In the genomic region with DNA sequence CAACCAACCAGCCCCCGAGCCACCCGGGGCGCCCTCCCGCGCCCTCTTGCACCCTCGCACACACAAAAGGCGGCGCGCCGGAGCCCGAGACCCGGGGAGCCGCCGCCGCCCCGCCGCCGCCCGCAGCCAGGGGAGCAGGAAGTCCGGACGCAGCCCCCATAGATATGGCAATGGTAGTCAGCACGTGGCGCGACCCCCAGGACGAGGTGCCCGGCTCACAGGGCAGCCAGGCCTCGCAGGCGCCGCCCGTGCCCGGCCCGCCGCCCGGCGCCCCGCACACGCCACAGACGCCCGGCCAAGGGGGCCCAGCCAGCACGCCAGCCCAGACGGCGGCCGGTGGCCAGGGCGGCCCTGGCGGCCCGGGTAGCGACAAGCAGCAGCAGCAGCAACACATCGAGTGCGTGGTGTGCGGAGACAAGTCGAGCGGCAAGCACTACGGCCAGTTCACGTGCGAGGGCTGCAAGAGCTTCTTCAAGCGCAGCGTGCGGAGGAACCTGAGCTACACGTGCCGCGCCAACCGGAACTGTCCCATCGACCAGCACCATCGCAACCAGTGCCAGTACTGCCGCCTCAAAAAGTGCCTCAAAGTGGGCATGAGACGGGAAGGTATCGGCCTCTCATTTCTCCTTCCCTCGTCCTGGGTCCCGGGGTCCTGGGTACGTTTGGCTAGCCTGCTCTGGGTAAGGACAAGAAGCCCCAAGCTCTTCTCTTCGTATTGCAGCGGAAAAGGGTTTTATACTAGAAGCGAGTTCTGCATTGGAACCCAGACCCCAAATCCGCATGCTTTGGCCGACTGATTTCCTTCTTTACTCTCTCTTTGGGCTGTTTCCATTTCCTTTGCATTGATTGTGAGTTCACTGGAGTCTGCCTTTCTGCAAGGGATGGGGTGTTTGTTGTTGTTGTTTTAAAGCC, we compare ENCODE assay signal across 8 cellular contexts. TPM values are rescaled to one million over a fixed set of nuclear protein-coding genes. Genes with fewer than 3 reads are reported as not detected.
DNase-seq lines count a peak whose midpoint lies in the region; ATAC-seq and TF ChIP-seq lines count a peak whose summit lies in the region.
"Had no signal": no experiment of that assay in that cellular context is flagged by ENCODE, and none has a peak within 500 bp of the region (broad histone marks: within the 10 kb centered on the region; RNA-seq: fewer than 3 reads in every experiment).

No MANE protein-coding gene starts in this region.

- H3K9me3 ChIP-seq in colonic mucosa (no peaks in the 10 kb centered on the region), mucosa of descending colon (no peaks in the 10 kb centered on the region)

- in situ Hi-C loops in GM13976 (cut with MboI; ENCODE audit: low sequenced_read_pairs, unreplicated experiment) = loop anchor here (25.0 kb wide), 1 partner anchor 1070 kb away; no protein-coding TSS in a partner anchor

- H3K4me1 ChIP-seq in colonic mucosa (no peaks in the 10 kb centered on the region), mucosa of descending colon (ENCODE audit: low read depth) (peaks cover 1% of the 10 kb centered on the region)

- intact Hi-C loops in colonic mucosa (cut with DNase I) = no loop called here
- intact Hi-C loops in mucosa of descending colon (cut with DNase I, micrococcal nuclease) = no loop called here

- peak; percentile 13 for ATAC-seq in mucosa of descending colon
- no peak for ATAC-seq in HG03565 (IDR thresholded peaks at IDR 0.05; ENCODE audit: unreplicated experiment)
- no peak for ATAC-seq in HG02610 (IDR thresholded peaks at IDR 0.05; ENCODE audit: unreplicated experiment)
- ATAC-seq in HG03571 (IDR thresholded peaks at IDR 0.05; ENCODE audit: unreplicated experiment) = no peak

- no peak for TF ChIP-seq CTCF in GM13976 (IDR thresholded peaks at IDR 0.05; ENCODE audit: borderline replicate concordance, control extremely low read depth, extremely low read depth, insufficient read depth, missing control alignments)
- TF ChIP-seq CTCF in colonic mucosa (IDR thresholded peaks at IDR 0.05) = no peak
- TF ChIP-seq CTCF in mucosa of descending colon (IDR thresholded peaks at IDR 0.05) = no peak

- H3K27me3 ChIP-seq in colonic mucosa = no peaks in the 10 kb centered on the region

- H3K27ac ChIP-seq in colonic mucosa = peak overlapping the region; percentile 84

- H3K4me3 ChIP-seq in colonic mucosa = peak overlapping the region; percentile 50
- peak overlapping the region; percentile 63 for H3K4me3 ChIP-seq in mucosa of descending colon

- H3K9ac ChIP-seq in colonic mucosa (ENCODE audit: low read depth in 2 of 2, low read length in 2 of 2) = peak overlapping the region; percentile 82 to 97

- H3K36me3 ChIP-seq in colonic mucosa = no peaks in the 10 kb centered on the region
- no peaks in the 10 kb centered on the region for H3K36me3 ChIP-seq in mucosa of descending colon (ENCODE audit: low read depth)

- DNase-seq in GM13976 (ENCODE audit: low spot score) (peak; percentile 18), NCI-H524 treated with DMSO at 0.1 percent for 48 hours (lab: John Stamatoyannopoulos, UW) (peak; percentile 21), colonic mucosa (peak; percentile 53), mucosa of descending colon (peak in 2 of 3 donors; percentile 59 to 61)

RNA-seq across cellular contexts. Expression of a gene that starts 1.7 kb away (rescaled TPM):
- 10 to 100 TPM; 25.7 to 35.0 TPM for total RNA-seq in colonic mucosa
- 10 to 100 TPM; 31.9 to 79.3 (median 36.8) TPM for total RNA-seq in mucosa of descending colon
- total RNA-seq: T-helper 2 cell treated with Interferon-gamma antibody and Interleukin-4, amounts not matched to agents 100 ng/mL and 5 ng/mL, for 36 hours had no signal
